Comparison of ENCODE assay signal across 8 cellular contexts in the genomic region with DNA sequence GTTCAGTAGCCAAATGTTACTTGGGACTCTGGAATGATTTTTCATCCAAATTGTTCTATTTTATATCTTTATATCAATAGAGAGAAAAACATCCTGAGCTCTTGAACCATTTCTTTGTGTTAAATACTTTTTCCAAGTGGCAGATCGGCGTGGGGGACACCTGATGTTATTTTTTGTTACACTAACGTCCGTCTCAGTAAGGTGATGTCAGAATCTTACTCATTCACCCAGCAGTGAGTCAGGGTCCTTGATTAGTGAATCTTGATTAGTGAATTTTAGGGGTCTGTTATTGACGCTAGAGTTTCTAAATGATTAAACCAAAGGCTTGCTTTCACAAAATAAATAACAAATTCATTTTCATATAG. TPM values are rescaled to one million over a fixed set of nuclear protein-coding genes. Genes with fewer than 3 reads are reported as not detected.
DNase-seq lines count a peak whose midpoint lies in the region; ATAC-seq and TF ChIP-seq lines count a peak whose summit lies in the region.

No MANE protein-coding gene starts in this region.

- no peaks in the 10 kb centered on the region for H3K4me1 Mint-ChIP-seq in Calu3 (ENCODE audit: low read depth, unreplicated experiment)
- peaks cover 31 to 49% of the 10 kb centered on the region in 2 donors for H3K4me1 Mint-ChIP-seq in effector memory CD8-positive, alpha-beta T cell (ENCODE audit: low read depth in 2 of 2)

- no peaks in the 10 kb centered on the region for H3K9me3 ChIP-seq in NT2/D1 (ENCODE audit: insufficient read depth, low read length)
- H3K9me3 ChIP-seq in neutrophil, result no peaks in the 10 kb centered on the region

- DNase-seq in Calu3 (no peak), NT2/D1 (ENCODE audit: low read depth, low spot score) (no peak), NCI-H146 (lab: John Stamatoyannopoulos, UW) (no peak), UCSD-AML1 (lab: John Stamatoyannopoulos, UW; ENCODE audit: unreplicated experiment) (no peak), NCI-H446 (lab: John Stamatoyannopoulos, UW) (no peak)
- no peak for DNase-seq in effector memory CD8-positive, alpha-beta T cell

- H3K9ac ChIP-seq in NT2/D1 (ENCODE audit: insufficient read length, low read depth), result peak overlapping the region; percentile 92

- no peak for ATAC-seq in effector memory CD8-positive, alpha-beta T cell (replicated peaks)
- ATAC-seq in GM19035 (IDR thresholded peaks at IDR 0.05; ENCODE audit: unreplicated experiment), result no peak

- H3K4me3 ChIP-seq in NT2/D1 (ENCODE audit: insufficient read length, low read depth) (peak overlapping the region; percentile 89), neutrophil (ENCODE audit: low read depth in 1 of 2, low read length in 1 of 2) (peak overlapping the region; percentile 97)

- H3K27me3 Mint-ChIP-seq in Calu3 (ENCODE audit: unreplicated experiment), result no peaks in the 10 kb centered on the region
- H3K27me3 Mint-ChIP-seq in effector memory CD8-positive, alpha-beta T cell, result no peaks in the 10 kb centered on the region

- H3K36me3 ChIP-seq in NT2/D1 (ENCODE audit: insufficient read depth, insufficient read length, low read length) (no peaks in the 10 kb centered on the region), neutrophil (no peaks in the 10 kb centered on the region)

- peak overlapping the region; percentile 30 for H3K27ac Mint-ChIP-seq in Calu3 (ENCODE audit: unreplicated experiment)
- H3K27ac Mint-ChIP-seq in effector memory CD8-positive, alpha-beta T cell, result peak overlapping the region; percentile 46 to 85

- CTCF ChIA-PET in Calu3 (lab: Charles Lee), result no interaction called here

- H3K36me3 Mint-ChIP-seq in Calu3 (ENCODE audit: insufficient read depth, unreplicated experiment), result peaks cover 28% of the 10 kb centered on the region
- H3K36me3 Mint-ChIP-seq in effector memory CD8-positive, alpha-beta T cell (ENCODE audit: insufficient read depth), result peaks cover 10% of the 10 kb centered on the region

- peaks cover 7% of the 10 kb centered on the region for H3K9me3 Mint-ChIP-seq in Calu3 (ENCODE audit: low read depth, unreplicated experiment)
- H3K9me3 Mint-ChIP-seq in effector memory CD8-positive, alpha-beta T cell, result no peaks in the 10 kb centered on the region

- H3K27me3 ChIP-seq in NT2/D1 (ENCODE audit: insufficient read depth, insufficient read length) (no peaks in the 10 kb centered on the region), neutrophil (peaks cover 5% of the 10 kb centered on the region)

- peak overlapping the region; percentile 87 for H3K4me3 Mint-ChIP-seq in Calu3 (ENCODE audit: low read depth, unreplicated experiment)
- peak overlapping the region; percentile 79 to 84 for H3K4me3 Mint-ChIP-seq in effector memory CD8-positive, alpha-beta T cell

- no TSS peak for BruUV-seq in Calu3 (replicated peaks; lab: Mats Ljungman, UMichigan)

- H3K4me1 ChIP-seq in NT2/D1 (ENCODE audit: insufficient read depth, insufficient read length), result peaks cover 3% of the 10 kb centered on the region
- peaks cover 17 to 18% of the 10 kb centered on the region in 2 experiments for H3K4me1 ChIP-seq in neutrophil (ENCODE audit: control insufficient read depth in 1 of 2, insufficient read depth in 1 of 2, low read depth in 1 of 2, low read length in 1 of 2)

- intact Hi-C loops in Calu3 (cut with micrococcal nuclease; ENCODE audit: unreplicated experiment), result loop anchor here (5.0 to 10.0 kb wide), 2 partner anchors 70 to 128 kb away; partner anchors contain the start of gene SNRPD1

- H3K27ac ChIP-seq in neutrophil, result no peak overlapping the region

- TF ChIP-seq CTCF in Calu3 (IDR thresholded peaks at IDR 0.05; ENCODE audit: unreplicated experiment), result no peak
- no peak for TF ChIP-seq CTCF in neutrophil (IDR thresholded peaks at IDR 0.05)

RNA-seq across cellular contexts. Expression of gene MIB1, which starts 1.7 kb away (rescaled TPM):
- total RNA-seq in Calu3 (2022), result 33.6 and 35.2 TPM in 2 replicates

RNA-seq across cellular contexts. Expression of gene ABHD3, which starts 37.7 kb away (rescaled TPM):
- total RNA-seq in Calu3 (2022), result 43.5 and 45.3 TPM in 2 replicates
